ENCODE assay signal across 17 cellular contexts in genomic region chr11:93549986-93550385, GRCh38. TPM values are rescaled to one million over a fixed set of nuclear protein-coding genes. Genes with fewer than 3 reads are reported as not detected.
DNase-seq lines count a peak whose midpoint lies in the region; ATAC-seq and TF ChIP-seq lines count a peak whose summit lies in the region.
"Had no signal": no experiment of that assay in that cellular context is flagged by ENCODE, and none has a peak within 500 bp of the region (broad histone marks: within the 10 kb centered on the region; RNA-seq: fewer than 3 reads in every experiment).

No MANE protein-coding gene starts in this region.

- no peak overlapping the region for H3K27ac ChIP-seq in GM23338 (ENCODE audit: low read depth)
- peak overlapping the region; percentile 80 to 95 (median 86) for H3K27ac ChIP-seq in thyroid gland
- H3K27ac ChIP-seq: 22Rv1; A549; BLaER1 treated with 17β-estradiol and CSF1 and Interleukin-3, amounts not matched to agents 10 nM and 100 nM; C4-2B had no signal

- H3K4me3 ChIP-seq in GM23338, result no peak overlapping the region
- H3K4me3 ChIP-seq in thyroid gland (replicated peaks in 1 of 3), result no peak overlapping the region
- H3K4me3 ChIP-seq: A549; BLaER1 treated with 17β-estradiol and CSF1 and Interleukin-3, amounts not matched to agents 10 nM and 100 nM had no signal

- no peaks in the 10 kb centered on the region for H3K9me3 ChIP-seq in thyroid gland
- H3K9me3 ChIP-seq: A549; BLaER1 treated with 17β-estradiol and CSF1 and Interleukin-3, amounts not matched to agents 10 nM and 100 nM; Caco-2 had no signal

- H3K27ac Mint-ChIP-seq in GM23338 (no peak overlapping the region), nephron (peak overlapping the region; percentile 1 to 21 (median 13))
- H3K27ac Mint-ChIP-seq: B cell; CD4-positive, alpha-beta T cell; CD8-positive, alpha-beta T cell had no signal

- intact Hi-C loops in thyroid gland (cut with DNase I), result loop anchor here (10.0 kb wide), 1 partner anchor 315 kb away; no protein-coding TSS in a partner anchor

- H3K79me2 ChIP-seq in GM23338 (replicated peaks; ENCODE audit: insufficient read depth), result no peaks in the 10 kb centered on the region

- peaks cover 5% of the 10 kb centered on the region for H3K27me3 Mint-ChIP-seq in GM23338 (ENCODE audit: insufficient read depth, low read depth, poor library complexity)
- peaks cover 19% of the 10 kb centered on the region for H3K27me3 Mint-ChIP-seq in nephron (ENCODE audit: low read depth)

- H3K9me2 ChIP-seq in GM23338 (ENCODE audit: insufficient read depth), result no peaks in the 10 kb centered on the region

- no peak overlapping the region for H3K4me2 ChIP-seq in GM23338
- H3K4me2 ChIP-seq: A549 had no signal

- H4K20me1 ChIP-seq in GM23338 (replicated peaks; ENCODE audit: insufficient read depth), result no peaks in the 10 kb centered on the region
- H4K20me1 ChIP-seq: BLaER1 treated with 17β-estradiol and CSF1 and Interleukin-3, amounts not matched to agents 10 nM and 100 nM had no signal

- TF ChIP-seq CTCF in GM23338 (conservative IDR thresholded peaks at IDR 0.05; ENCODE audit: low read depth in 2 of 2) (no peak), nephron (IDR thresholded peaks at IDR 0.05; ENCODE audit: unreplicated experiment in 3 of 3) (no peak), thyroid gland (IDR thresholded peaks at IDR 0.05) (no peak)

- peak overlapping the region; percentile 58 for H2AFZ ChIP-seq in GM23338

- no peak overlapping the region for H3K4me3 Mint-ChIP-seq in GM23338
- H3K4me3 Mint-ChIP-seq in nephron, result no peak overlapping the region
- H3K4me3 Mint-ChIP-seq: B cell; CD4-positive, alpha-beta T cell; CD8-positive, alpha-beta T cell had no signal

- H3K36me3 ChIP-seq in GM23338 (ENCODE audit: insufficient read depth), result no peaks in the 10 kb centered on the region
- H3K36me3 ChIP-seq in thyroid gland, result no peaks in the 10 kb centered on the region
- H3K36me3 ChIP-seq: BLaER1 treated with 17β-estradiol and CSF1 and Interleukin-3, amounts not matched to agents 10 nM and 100 nM had no signal

- H3K27me3 ChIP-seq in GM23338 (ENCODE audit: insufficient read depth) (no peaks in the 10 kb centered on the region), thyroid gland (no peaks in the 10 kb centered on the region)
- H3K27me3 ChIP-seq: BLaER1 treated with 17β-estradiol and CSF1 and Interleukin-3, amounts not matched to agents 10 nM and 100 nM had no signal

- 42 to 45% methylated on average over 5 of the region's 5 CpGs for WGBS in thyroid gland, 2 donors

- H3F3A ChIP-seq in GM23338 (replicated peaks; ENCODE audit: low read depth), result no peaks in the 10 kb centered on the region

- ATAC-seq in GM23338, result no peak
- ATAC-seq: A549; CD8-positive, alpha-beta T cell had no signal

- peaks cover 9% of the 10 kb centered on the region for H3K4me1 ChIP-seq in GM23338 (ENCODE audit: insufficient read depth)
- peaks cover 37 to 40% of the 10 kb centered on the region in 2 donors for H3K4me1 ChIP-seq in thyroid gland
- H3K4me1 ChIP-seq: A549 had no signal

- no peaks in the 10 kb centered on the region for H3K36me3 Mint-ChIP-seq in GM23338 (ENCODE audit: low read depth)
- H3K36me3 Mint-ChIP-seq in nephron (ENCODE audit: low read depth), result no peaks in the 10 kb centered on the region
- H3K36me3 Mint-ChIP-seq: CD8-positive, alpha-beta T cell had no signal

- H3K4me1 Mint-ChIP-seq in GM23338, result peaks cover 19% of the 10 kb centered on the region
- H3K4me1 Mint-ChIP-seq in nephron, result peaks cover 17% of the 10 kb centered on the region
- H3K4me1 Mint-ChIP-seq: B cell had no signal

- peak in 1 of 2 donors; percentile 44 for TF ChIP-seq POLR2A in thyroid gland (IDR thresholded peaks at IDR 0.05)

- DNase-seq in GM23338 (ENCODE audit: low spot score) (no peak), thyroid gland (peak in 1 of 2 donors; percentile 55)
- no peak for DNase-seq in activated CD4-positive, CD25-positive, alpha-beta regulatory T cell (lab: John Stamatoyannopoulos, UW)
- DNase-seq in stimulated activated CD4-positive, alpha-beta T cell treated with anti-CD3 and anti-CD28 coated beads, Interleukin-2, amount 100 ng/mL, for 48 hours, result no peak
- DNase-seq: AML-193; Caco-2; Calu3; CD4-positive, alpha-beta T cell; CD8-positive, alpha-beta T cell; DMS79 treated with DMSO at 0.1 percent for 48 hours; GF-D8 had no signal

- H3K9me3 Mint-ChIP-seq in GM23338 (no peaks in the 10 kb centered on the region), nephron (no peaks in the 10 kb centered on the region)
- H3K9me3 Mint-ChIP-seq: CD4-positive, alpha-beta T cell; CD8-positive, alpha-beta T cell had no signal

TF ChIP-seq in GM23338, 12 proteins besides CTCF, POLR2A, EP300 and RAD21 (continues in another document):
- TF ChIP-seq STAT1 (IDR thresholded peaks at IDR 0.05; ENCODE audit: unreplicated experiment) (no peak), ETS1 (IDR thresholded peaks at IDR 0.05) (no peak), JUNB (IDR thresholded peaks at IDR 0.05; ENCODE audit: unreplicated experiment) (no peak), NANOG (IDR thresholded peaks at IDR 0.05; ENCODE audit: borderline replicate concordance) (no peak), ZNF331 (CRISPR knock-in tag; IDR thresholded peaks at IDR 0.05; ENCODE audit: low read depth) (no peak), EZH2phosphoT487 (IDR thresholded peaks at IDR 0.05; ENCODE audit: unreplicated experiment) (no peak), EZH2 (IDR thresholded peaks at IDR 0.05; ENCODE audit: low read depth, unreplicated experiment) (no peak)
- TF ChIP-seq, protein P1, sequence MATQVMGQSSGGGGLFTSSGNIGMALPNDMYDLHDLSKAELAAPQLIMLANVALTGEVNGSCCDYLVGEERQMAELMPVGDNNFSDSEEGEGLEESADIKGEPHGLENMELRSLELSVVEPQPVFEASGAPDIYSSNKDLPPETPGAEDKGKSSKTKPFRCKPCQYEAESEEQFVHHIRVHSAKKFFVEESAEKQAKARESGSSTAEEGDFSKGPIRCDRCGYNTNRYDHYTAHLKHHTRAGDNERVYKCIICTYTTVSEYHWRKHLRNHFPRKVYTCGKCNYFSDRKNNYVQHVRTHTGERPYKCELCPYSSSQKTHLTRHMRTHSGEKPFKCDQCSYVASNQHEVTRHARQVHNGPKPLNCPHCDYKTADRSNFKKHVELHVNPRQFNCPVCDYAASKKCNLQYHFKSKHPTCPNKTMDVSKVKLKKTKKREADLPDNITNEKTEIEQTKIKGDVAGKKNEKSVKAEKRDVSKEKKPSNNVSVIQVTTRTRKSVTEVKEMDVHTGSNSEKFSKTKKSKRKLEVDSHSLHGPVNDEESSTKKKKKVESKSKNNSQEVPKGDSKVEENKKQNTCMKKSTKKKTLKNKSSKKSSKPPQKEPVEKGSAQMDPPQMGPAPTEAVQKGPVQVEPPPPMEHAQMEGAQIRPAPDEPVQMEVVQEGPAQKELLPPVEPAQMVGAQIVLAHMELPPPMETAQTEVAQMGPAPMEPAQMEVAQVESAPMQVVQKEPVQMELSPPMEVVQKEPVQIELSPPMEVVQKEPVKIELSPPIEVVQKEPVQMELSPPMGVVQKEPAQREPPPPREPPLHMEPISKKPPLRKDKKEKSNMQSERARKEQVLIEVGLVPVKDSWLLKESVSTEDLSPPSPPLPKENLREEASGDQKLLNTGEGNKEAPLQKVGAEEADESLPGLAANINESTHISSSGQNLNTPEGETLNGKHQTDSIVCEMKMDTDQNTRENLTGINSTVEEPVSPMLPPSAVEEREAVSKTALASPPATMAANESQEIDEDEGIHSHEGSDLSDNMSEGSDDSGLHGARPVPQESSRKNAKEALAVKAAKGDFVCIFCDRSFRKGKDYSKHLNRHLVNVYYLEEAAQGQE (IDR thresholded peaks at IDR 0.05; ENCODE audit: unreplicated experiment), result no peak

RNA-seq across cellular contexts. Expression of gene SMCO4, which starts 6.8 kb away (rescaled TPM):
- 21.9 and 49.0 TPM in 2 replicates for total RNA-seq in GM23338 (2014; rRNA removed; shearing (Covaris generic))
- polyA plus RNA-seq in GM23338 (2016; fragmentation: Nextera tagmentation; extraction: Ambion mirVana), result 42.2 and 47.6 TPM in 2 replicates
- total RNA-seq in thyroid gland, result 100 to 1,000 TPM in 2 of 4 donors, 10 to 100 TPM in 2; 38.6 to 135 (median 102) TPM
